In genomic region chr3:119950666-119951325, GRCh38 we compare ENCODE assay signal across 16 cellular contexts.
"Had no signal": no experiment of that assay in that cellular context is flagged by ENCODE, and none has a peak within 500 bp of the region (broad histone marks: within the 10 kb centered on the region; RNA-seq: fewer than 3 reads in every experiment).

No MANE protein-coding gene starts in this region.

- H3K4me2 ChIP-seq: neural progenitor cell had no signal

- H3K36me3 ChIP-seq: gastroesophageal sphincter had no signal

- H3K27me3 ChIP-seq: gastroesophageal sphincter, neural progenitor cell, tibial artery had no signal

- H3K9ac ChIP-seq: neural progenitor cell had no signal

- H3K4me1 Mint-ChIP-seq: neural progenitor cell had no signal

- H3K9me3 Mint-ChIP-seq: activated B cell treated with CpG ODN at 0.5 μM for 24 hours; activated CD4-positive, alpha-beta memory T cell treated with anti-CD3 and anti-CD28 coated beads for 36 hours; activated naive CD8-positive, alpha-beta T cell treated with anti-CD3 and anti-CD28 coated beads for 36 hours; endodermal cell; naive thymus-derived CD4-positive, alpha-beta T cell; neural progenitor cell; stimulated activated naive CD8-positive, alpha-beta T cell treated with anti-CD3 and anti-CD28 coated beads, Interleukin-15, Interleukin-2, amounts not matched to agents 100 ng/mL and 50 ng/mL, for 24 hours; T-cell had no signal

- H3K4me1 ChIP-seq: neural progenitor cell had no signal

- H3K4me3 Mint-ChIP-seq: activated B cell treated with CpG ODN at 0.5 μM for 24 hours; activated CD4-positive, alpha-beta memory T cell treated with anti-CD3 and anti-CD28 coated beads for 36 hours; activated naive CD8-positive, alpha-beta T cell treated with anti-CD3 and anti-CD28 coated beads for 36 hours; endodermal cell; neural progenitor cell; stimulated activated naive CD8-positive, alpha-beta T cell treated with anti-CD3 and anti-CD28 coated beads, Interleukin-15, Interleukin-2, amounts not matched to agents 100 ng/mL and 50 ng/mL, for 24 hours; T-cell had no signal

- H3K4me3 ChIP-seq: coronary artery, gastroesophageal sphincter, neural progenitor cell, tibial artery had no signal

- ATAC-seq: gastroesophageal sphincter; naive thymus-derived CD4-positive, alpha-beta T cell; T-cell had no signal

- H3K9me3 ChIP-seq: gastroesophageal sphincter, tibial artery had no signal

- H3K27me3 Mint-ChIP-seq: activated B cell treated with CpG ODN at 0.5 μM for 24 hours; activated CD4-positive, alpha-beta memory T cell treated with anti-CD3 and anti-CD28 coated beads for 36 hours; activated naive CD8-positive, alpha-beta T cell treated with anti-CD3 and anti-CD28 coated beads for 36 hours; naive thymus-derived CD4-positive, alpha-beta T cell; stimulated activated naive CD8-positive, alpha-beta T cell treated with anti-CD3 and anti-CD28 coated beads, Interleukin-15, Interleukin-2, amounts not matched to agents 100 ng/mL and 50 ng/mL, for 24 hours; T-cell had no signal

- DNase-seq: activated B cell treated with CpG ODN at 0.5 μM for 24 hours; activated CD4-positive, alpha-beta memory T cell treated with anti-CD3 and anti-CD28 coated beads for 36 hours; activated CD4-positive, alpha-beta T cell treated with anti-CD3 and anti-CD28 coated beads for 4 hours; activated naive CD4-positive, alpha-beta T cell treated with Interleukin-2 at 50 U/mL for 16 hours; activated naive CD8-positive, alpha-beta T cell treated with anti-CD3 and anti-CD28 coated beads for 36 hours; activated T-cell treated with anti-CD3 and anti-CD28 coated beads, Interleukin-2, amount 50 U/mL, for 48 hours; endodermal cell; head of caudate nucleus; naive thymus-derived CD4-positive, alpha-beta T cell; stimulated activated CD4-positive, alpha-beta T cell treated with anti-CD3 and anti-CD28 coated beads, Interleukin-1b, Interleukin-23, amount 100 ng/mL, for 48 hours; T-cell; tibial artery had no signal

- H3K27ac Mint-ChIP-seq: activated B cell treated with CpG ODN at 0.5 μM for 24 hours; activated CD4-positive, alpha-beta memory T cell treated with anti-CD3 and anti-CD28 coated beads for 36 hours; activated naive CD8-positive, alpha-beta T cell treated with anti-CD3 and anti-CD28 coated beads for 36 hours; endodermal cell; neural progenitor cell; stimulated activated naive CD8-positive, alpha-beta T cell treated with anti-CD3 and anti-CD28 coated beads, Interleukin-15, Interleukin-2, amounts not matched to agents 100 ng/mL and 50 ng/mL, for 24 hours; T-cell had no signal

- H2AFZ ChIP-seq: neural progenitor cell had no signal

- H3K27ac ChIP-seq: coronary artery, gastroesophageal sphincter, neural progenitor cell, tibial artery had no signal
